In genomic region chr10:26743091-26743490, GRCh38 we compare ENCODE assay signal across 20 cellular contexts. TPM values are rescaled to one million over a fixed set of nuclear protein-coding genes. Genes with fewer than 3 reads are reported as not detected.
DNase-seq lines count a peak whose midpoint lies in the region; ATAC-seq lines count a peak whose summit lies in the region.
"Had no signal": no experiment of that assay in that cellular context is flagged by ENCODE, and none has a peak within 500 bp of the region (broad histone marks: within the 10 kb centered on the region; RNA-seq: fewer than 3 reads in every experiment).

No MANE protein-coding gene starts in this region.

- POLR2A ChIA-PET in naive thymus-derived CD4-positive, alpha-beta T cell (lab: Charles Lee), result no interaction called here

- H3K4me1 ChIP-seq in HUES6 (ENCODE audit: control insufficient read depth, insufficient read depth, low read length), result no peaks in the 10 kb centered on the region
- no peaks in the 10 kb centered on the region for H3K4me1 ChIP-seq in naive thymus-derived CD4-positive, alpha-beta T cell (ENCODE audit: control insufficient read depth in 2 of 2, insufficient read depth in 2 of 2, low read length in 2 of 2)
- H3K4me1 ChIP-seq: esophagus muscularis mucosa, pancreas, upper lobe of left lung had no signal

- H3K27me3 ChIP-seq in HUES6 (ENCODE audit: control insufficient read depth, insufficient read depth, low read length), result no peaks in the 10 kb centered on the region
- H3K27me3 ChIP-seq in naive thymus-derived CD4-positive, alpha-beta T cell (ENCODE audit: control insufficient read depth in 2 of 2, insufficient read depth in 2 of 2, low read length in 2 of 2), result no peaks in the 10 kb centered on the region
- H3K27me3 ChIP-seq: esophagus muscularis mucosa, hepatocyte, pancreas, upper lobe of left lung had no signal

- H3K9me3 Mint-ChIP-seq in T-helper 1 cell treated with Interleukin-12 subunit alpha and Interleukin-12 subunit beta and Interleukin-4 antibody, amounts not matched to agents 30 μg/mL and 1 μg/mL, for 36 hours, result peaks cover 3% of the 10 kb centered on the region
- H3K9me3 Mint-ChIP-seq in activated T-helper 2 cell treated with anti-CD3 and anti-CD28 coated beads, Interferon-gamma antibody, Interleukin-2, Interleukin-4, amounts not matched to agents 10 μg/mL and 5 μg/mL and 100 μg/mL, durations not matched to agents 14 hours and 24 hours and 36 hours, result no peaks in the 10 kb centered on the region
- H3K9me3 Mint-ChIP-seq in naive thymus-derived CD4-positive, alpha-beta T cell, result peaks cover 0 to 4% (median 0%) of the 10 kb centered on the region in 11 donors

- H3K27me3 Mint-ChIP-seq in T-helper 1 cell treated with Interleukin-12 subunit alpha and Interleukin-12 subunit beta and Interleukin-4 antibody, amounts not matched to agents 30 μg/mL and 1 μg/mL, for 36 hours (ENCODE audit: low read depth), result no peaks in the 10 kb centered on the region
- H3K27me3 Mint-ChIP-seq in activated T-helper 2 cell treated with anti-CD3 and anti-CD28 coated beads, Interferon-gamma antibody, Interleukin-2, Interleukin-4, amounts not matched to agents 10 μg/mL and 5 μg/mL and 100 μg/mL, durations not matched to agents 14 hours and 24 hours and 36 hours (ENCODE audit: low read depth), result no peaks in the 10 kb centered on the region
- no peaks in the 10 kb centered on the region for H3K27me3 Mint-ChIP-seq in naive thymus-derived CD4-positive, alpha-beta T cell

- no peaks in the 10 kb centered on the region for H3K9me3 ChIP-seq in HUES6 (ENCODE audit: control insufficient read depth, insufficient read depth, low read depth, low read length)
- H3K9me3 ChIP-seq in naive thymus-derived CD4-positive, alpha-beta T cell (ENCODE audit: control insufficient read depth in 2 of 3, low read length in 3 of 3), result no peaks in the 10 kb centered on the region
- H3K9me3 ChIP-seq: esophagus muscularis mucosa, pancreas, upper lobe of left lung had no signal

- peaks cover 86% of the 10 kb centered on the region for H3K36me3 ChIP-seq in HUES6 (ENCODE audit: control insufficient read depth, insufficient read depth, low read length)
- peaks cover 0 to 19% (median 8%) of the 10 kb centered on the region in 3 experiments for H3K36me3 ChIP-seq in naive thymus-derived CD4-positive, alpha-beta T cell (ENCODE audit: control insufficient read depth in 2 of 3, insufficient read depth in 3 of 3, low read length in 3 of 3)

- 0 out of 2 replicates have a peak overlapping the region, but pooled peaks have one; percentile 38 for H3K27ac ChIP-seq in HUES6 (ENCODE audit: low read depth, low read length)
- H3K27ac ChIP-seq in naive thymus-derived CD4-positive, alpha-beta T cell (ENCODE audit: low read depth, low read length), result no peak overlapping the region
- H3K27ac ChIP-seq: 22Rv1, esophagus muscularis mucosa, hepatocyte, pancreas, upper lobe of left lung had no signal

- no peak overlapping the region for H3K4me3 Mint-ChIP-seq in T-helper 1 cell treated with Interleukin-12 subunit alpha and Interleukin-12 subunit beta and Interleukin-4 antibody, amounts not matched to agents 30 μg/mL and 1 μg/mL, for 36 hours
- H3K4me3 Mint-ChIP-seq in activated T-helper 2 cell treated with anti-CD3 and anti-CD28 coated beads, Interferon-gamma antibody, Interleukin-2, Interleukin-4, amounts not matched to agents 10 μg/mL and 5 μg/mL and 100 μg/mL, durations not matched to agents 14 hours and 24 hours and 36 hours (ENCODE audit: low read depth), result no peak overlapping the region
- no peak overlapping the region for H3K4me3 Mint-ChIP-seq in naive thymus-derived CD4-positive, alpha-beta T cell

- DNase-seq in T-helper 1 cell, result no peak
- no peak for DNase-seq in activated T-helper 2 cell treated with anti-CD3 and anti-CD28 coated beads, Interferon-gamma antibody, Interleukin-2, Interleukin-4, amounts not matched to agents 10 μg/mL and 5 μg/mL and 100 μg/mL, durations not matched to agents 14 hours and 24 hours and 36 hours (ENCODE audit: low spot score)
- no peak for DNase-seq in naive thymus-derived CD4-positive, alpha-beta T cell
- no peak for DNase-seq in RPMI8226
- DNase-seq: activated gamma-delta T cell; dermis blood vessel endothelial cell; HCEC 1CT; kidney; pancreas; SIG-M5; stimulated activated CD4-positive, alpha-beta T cell treated with anti-CD3 and anti-CD28 coated beads, Interleukin-4, amount 100 ng/mL, for 1 hour; stimulated activated CD8-positive, alpha-beta memory T cell treated with anti-CD3 and anti-CD28 coated beads, Interleukin-4, amount 100 ng/mL, for 48 hours; upper lobe of left lung had no signal

- no peak overlapping the region for H3K4me3 ChIP-seq in HUES6 (ENCODE audit: low read depth, low read length)
- no peak overlapping the region for H3K4me3 ChIP-seq in naive thymus-derived CD4-positive, alpha-beta T cell (ENCODE audit: low read length)
- H3K4me3 ChIP-seq: esophagus muscularis mucosa, hepatocyte, pancreas, upper lobe of left lung had no signal

- no peak overlapping the region for H3K9ac ChIP-seq in HUES6 (ENCODE audit: low read length)

- intact Hi-C loops in activated T-helper 2 cell treated with anti-CD3 and anti-CD28 coated beads, Interferon-gamma antibody, Interleukin-2, Interleukin-4, amounts not matched to agents 10 μg/mL and 5 μg/mL and 100 μg/mL, durations not matched to agents 14 hours and 24 hours and 36 hours (cut with micrococcal nuclease), result no loop called here
- intact Hi-C loops in naive thymus-derived CD4-positive, alpha-beta T cell (cut with micrococcal nuclease), result no loop called here

- peak overlapping the region; percentile 80 for H3K27ac Mint-ChIP-seq in T-helper 1 cell treated with Interleukin-12 subunit alpha and Interleukin-12 subunit beta and Interleukin-4 antibody, amounts not matched to agents 30 μg/mL and 1 μg/mL, for 36 hours
- H3K27ac Mint-ChIP-seq in activated T-helper 2 cell treated with anti-CD3 and anti-CD28 coated beads, Interferon-gamma antibody, Interleukin-2, Interleukin-4, amounts not matched to agents 10 μg/mL and 5 μg/mL and 100 μg/mL, durations not matched to agents 14 hours and 24 hours and 36 hours, result peak overlapping the region; percentile 82
- H3K27ac Mint-ChIP-seq in naive thymus-derived CD4-positive, alpha-beta T cell, result peak overlapping the region in 7 of 9 donors; percentile 41 to 68 (median 60)

- H3K4me1 Mint-ChIP-seq in T-helper 1 cell treated with Interleukin-12 subunit alpha and Interleukin-12 subunit beta and Interleukin-4 antibody, amounts not matched to agents 30 μg/mL and 1 μg/mL, for 36 hours (ENCODE audit: low read depth), result peaks cover 57% of the 10 kb centered on the region
- H3K4me1 Mint-ChIP-seq in activated T-helper 2 cell treated with anti-CD3 and anti-CD28 coated beads, Interferon-gamma antibody, Interleukin-2, Interleukin-4, amounts not matched to agents 10 μg/mL and 5 μg/mL and 100 μg/mL, durations not matched to agents 14 hours and 24 hours and 36 hours (ENCODE audit: low read depth), result peaks cover 47% of the 10 kb centered on the region
- H3K4me1 Mint-ChIP-seq in naive thymus-derived CD4-positive, alpha-beta T cell, result peaks cover 0 to 62% (median 0%) of the 10 kb centered on the region in 7 donors

- peaks cover 51% of the 10 kb centered on the region for H3K36me3 Mint-ChIP-seq in T-helper 1 cell treated with Interleukin-12 subunit alpha and Interleukin-12 subunit beta and Interleukin-4 antibody, amounts not matched to agents 30 μg/mL and 1 μg/mL, for 36 hours (ENCODE audit: low read depth)
- peaks cover 85% of the 10 kb centered on the region for H3K36me3 Mint-ChIP-seq in activated T-helper 2 cell treated with anti-CD3 and anti-CD28 coated beads, Interferon-gamma antibody, Interleukin-2, Interleukin-4, amounts not matched to agents 10 μg/mL and 5 μg/mL and 100 μg/mL, durations not matched to agents 14 hours and 24 hours and 36 hours (ENCODE audit: low read depth)
- H3K36me3 Mint-ChIP-seq in naive thymus-derived CD4-positive, alpha-beta T cell, result peaks cover 0 to 55% (median 31%) of the 10 kb centered on the region in 5 donors

- CTCF ChIA-PET in naive thymus-derived CD4-positive, alpha-beta T cell (lab: Charles Lee), result interaction anchor here (1.1 kb wide), 1 partner anchor 13 kb away, joined by 3 read pairs; no protein-coding TSS in a partner anchor

- no peak for ATAC-seq in naive thymus-derived CD4-positive, alpha-beta T cell
- ATAC-seq in GM19452 (IDR thresholded peaks at IDR 0.05; ENCODE audit: unreplicated experiment), result no peak
- no peak for ATAC-seq in GM21367 (IDR thresholded peaks at IDR 0.05; ENCODE audit: unreplicated experiment)
- ATAC-seq: pancreas had no signal

RNA-seq across cellular contexts. Expression of gene PDSS1, which starts 45.6 kb away (rescaled TPM):
- 27.9 and 32.3 TPM in 2 replicates for total RNA-seq in activated T-helper 2 cell treated with anti-CD3 and anti-CD28 coated beads, Interferon-gamma antibody, Interleukin-2, Interleukin-4, amounts not matched to agents 10 μg/mL and 5 μg/mL and 100 μg/mL, durations not matched to agents 14 hours and 24 hours and 36 hours
- 10 to 100 TPM in 1 of 5 experiments, 1 to 10 TPM in 4; 3.8 to 15.2 (median 4.7) TPM for total RNA-seq in naive thymus-derived CD4-positive, alpha-beta T cell
- polyA plus RNA-seq in naive thymus-derived CD4-positive, alpha-beta T cell, result 1 to 10 TPM; 3.9 to 6.5 TPM
